ENCODE assay signal across 10 cellular contexts in the genomic region with DNA sequence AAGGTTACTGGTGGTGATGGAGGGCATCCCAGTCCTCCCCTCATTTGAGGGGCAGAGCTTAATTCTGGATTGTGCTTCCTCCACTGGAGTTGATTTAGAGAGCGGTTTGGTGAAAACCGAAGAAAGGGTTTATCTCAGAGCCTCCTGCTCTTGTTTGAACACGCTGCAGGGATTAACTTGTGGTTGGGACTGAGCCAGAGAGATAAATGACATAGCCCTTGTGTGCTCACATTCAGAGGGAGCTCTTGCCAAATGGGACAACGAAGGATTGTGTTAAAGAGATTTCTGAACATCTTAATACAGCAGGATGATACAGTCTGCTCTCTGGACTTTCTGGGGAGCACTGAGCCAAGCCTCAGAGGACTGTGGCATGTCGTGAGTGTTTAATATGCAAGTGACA.
DNase-seq lines count a peak whose midpoint lies in the region; ATAC-seq and TF ChIP-seq lines count a peak whose summit lies in the region.
"Had no signal": no experiment of that assay in that cellular context is flagged by ENCODE, and none has a peak within 500 bp of the region (broad histone marks: within the 10 kb centered on the region; RNA-seq: fewer than 3 reads in every experiment).

No MANE protein-coding gene starts in this region.

- no peak for ATAC-seq in GM18909 (IDR thresholded peaks at IDR 0.05; ENCODE audit: poor library complexity, unreplicated experiment)

- DNase-seq in NCI-H510A treated with DMSO at 0.1 percent for 48 hours (lab: John Stamatoyannopoulos, UW), result peak; percentile 67
- DNase-seq in NCI-H510A (lab: John Stamatoyannopoulos, UW), result no peak
- peak; percentile 92 to 93 for DNase-seq in SHP77 (lab: John Stamatoyannopoulos, UW)
- peak; percentile 63 for DNase-seq in fibroblast of the aortic adventitia (ENCODE audit: low read depth)
- DNase-seq in smooth muscle cell (lab: John Stamatoyannopoulos, UW; ENCODE audit: unreplicated experiment), result no peak
- DNase-seq in NCI-H187 (lab: John Stamatoyannopoulos, UW), result no peak
- DNase-seq in activated CD8-positive, alpha-beta memory T cell treated with anti-CD3 and anti-CD28 coated beads, Interleukin-2, amount 50 U/mL, for 4 hours, result no peak
- DNase-seq: kidney, NCI-H1048 had no signal

- TF ChIP-seq CTCF in fibroblast of the aortic adventitia (IDR thresholded peaks at IDR 0.05; ENCODE audit: insufficient read depth, low read length) (no peak), smooth muscle cell (IDR thresholded peaks at IDR 0.05; ENCODE audit: borderline replicate concordance, insufficient read depth, poor library complexity, severe bottlenecking) (no peak)

- no peaks in the 10 kb centered on the region for H3K36me3 ChIP-seq in smooth muscle cell (ENCODE audit: low read depth)

- no peaks in the 10 kb centered on the region for H4K20me1 ChIP-seq in smooth muscle cell (ENCODE audit: low read depth)

- no peak overlapping the region for H2AFZ ChIP-seq in smooth muscle cell (ENCODE audit: low read depth)

- peaks cover 23% of the 10 kb centered on the region for H3K4me1 ChIP-seq in smooth muscle cell (ENCODE audit: low read depth)

- no peak overlapping the region for H3K4me3 ChIP-seq in fibroblast of the aortic adventitia (ENCODE audit: low read depth, low read length)
- H3K4me3 ChIP-seq in smooth muscle cell, result no peak overlapping the region

- peak overlapping the region; percentile 81 for H3K4me2 ChIP-seq in smooth muscle cell

- H3K27ac ChIP-seq in smooth muscle cell (ENCODE audit: low read depth), result peak overlapping the region; percentile 81

- WGBS in smooth muscle cell (ENCODE audit: low lambda C conversion rate), result 9% methylated on average over 5 of the region's 5 CpGs

- peak overlapping the region; percentile 29 for H3K9ac ChIP-seq in smooth muscle cell (ENCODE audit: low read depth)

- H3K79me2 ChIP-seq in smooth muscle cell (ENCODE audit: low read depth), result no peaks in the 10 kb centered on the region

- H3K27me3 ChIP-seq in smooth muscle cell (ENCODE audit: low read depth), result no peaks in the 10 kb centered on the region

- H3K9me3 ChIP-seq in smooth muscle cell (replicated peaks; ENCODE audit: low read depth), result no peaks in the 10 kb centered on the region

- peaks cover 11% of the 10 kb centered on the region for H3F3A ChIP-seq in smooth muscle cell (ENCODE audit: low read depth)

Comparison
In these comparisons a context has a peak if more than half of its experiments do, and no peak if none do; other contexts are left out.
1. DNase-seq: peak in NCI-H510A treated with DMSO at 0.1 percent for 48 hours (single experiment), SHP77 (2 of 2) and fibroblast of the aortic adventitia (single experiment); none in NCI-H510A (single experiment), smooth muscle cell (single experiment), NCI-H187 (0 of 2) and activated CD8-positive, alpha-beta memory T cell treated with anti-CD3 and anti-CD28 coated beads, Interleukin-2, amount 50 U/mL, for 4 hours (single experiment).